In the genomic region with DNA sequence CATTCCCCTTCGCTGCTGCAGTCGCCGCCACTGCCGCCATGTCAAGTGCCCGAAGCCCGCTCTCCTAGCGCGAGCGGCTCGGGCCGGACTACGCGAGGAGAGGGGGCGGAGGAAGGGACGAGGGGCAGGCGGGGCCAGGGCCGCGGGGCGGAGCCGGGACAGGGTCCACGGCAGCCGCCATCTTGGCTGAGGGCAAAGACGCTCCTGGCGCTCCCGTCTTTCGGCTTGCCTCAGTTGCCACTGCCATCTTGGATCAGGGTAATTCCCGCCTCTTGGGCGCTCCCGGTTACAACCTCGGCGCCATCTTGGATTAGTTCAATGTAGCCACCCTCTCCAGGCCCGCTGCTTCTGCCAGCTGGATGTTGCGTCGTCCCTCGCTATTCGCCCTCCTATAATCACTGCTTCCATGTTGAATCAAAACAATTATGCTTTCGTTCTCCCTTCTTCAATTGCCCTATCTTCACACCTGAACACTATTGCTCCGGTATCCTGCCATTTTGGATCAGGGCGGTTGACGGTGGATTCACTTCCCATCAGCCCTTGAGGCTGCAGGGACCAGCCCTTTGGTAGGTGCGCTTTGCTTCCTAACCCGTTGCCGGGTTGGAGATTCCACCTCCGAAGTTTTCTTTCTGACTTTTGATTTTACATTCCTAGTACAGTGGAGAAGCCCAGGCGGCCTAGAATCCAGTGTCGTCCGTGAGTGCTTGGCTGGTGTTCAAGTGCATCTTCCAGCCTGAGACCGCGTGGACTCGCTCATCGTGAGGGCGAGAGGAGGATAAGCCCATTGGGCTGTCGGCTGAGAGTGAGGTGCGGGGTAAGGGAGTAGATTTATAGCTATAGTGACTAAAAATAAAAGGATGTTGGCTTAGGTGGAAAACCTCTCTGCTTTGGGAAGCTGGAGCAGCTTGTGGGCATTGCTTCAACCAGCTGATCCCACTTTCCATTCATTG, we compare ENCODE assay signal across 1 cellular context.
TF ChIP-seq lines count a peak whose summit lies in the region.

A gene with protein sequence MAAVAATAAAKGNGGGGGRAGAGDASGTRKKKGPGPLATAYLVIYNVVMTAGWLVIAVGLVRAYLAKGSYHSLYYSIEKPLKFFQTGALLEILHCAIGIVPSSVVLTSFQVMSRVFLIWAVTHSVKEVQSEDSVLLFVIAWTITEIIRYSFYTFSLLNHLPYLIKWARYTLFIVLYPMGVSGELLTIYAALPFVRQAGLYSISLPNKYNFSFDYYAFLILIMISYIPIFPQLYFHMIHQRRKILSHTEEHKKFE (minus strand): TSS at position 66 of the 950 bp plus-strand sequence. CDS start 26 bp downstream, at position 40.

TF ChIP-seq in HEK293, 187 proteins besides CTCF, POLR2A, EP300 and RAD21 (continued from another document):
- no peak for TF ChIP-seq ZNF549 (tag by site-specific recombination; IDR thresholded peaks at IDR 0.05)
- TF ChIP-seq WT1 (tag by site-specific recombination; IDR thresholded peaks at IDR 0.05), result peak; percentile 41; the same call in 1 of the 2 replicates
- TF ChIP-seq ZEB2 (tag by site-specific recombination; IDR thresholded peaks at IDR 0.05), result peak; percentile 94
- TF ChIP-seq HOXC10 (CRISPR knock-in tag; IDR thresholded peaks at IDR 0.05), result no peak
- peak; percentile 75; the same call in 1 of the 2 replicates for TF ChIP-seq ZNF324 (tag by site-specific recombination; IDR thresholded peaks at IDR 0.05)
- peak; percentile 99 for TF ChIP-seq ZNF335 (tag by site-specific recombination; conservative IDR thresholded peaks at IDR 0.05)
- TF ChIP-seq ZNF777 (tag by site-specific recombination; IDR thresholded peaks at IDR 0.05; ENCODE audit: borderline replicate concordance), result no peak
- TF ChIP-seq, protein P1, sequence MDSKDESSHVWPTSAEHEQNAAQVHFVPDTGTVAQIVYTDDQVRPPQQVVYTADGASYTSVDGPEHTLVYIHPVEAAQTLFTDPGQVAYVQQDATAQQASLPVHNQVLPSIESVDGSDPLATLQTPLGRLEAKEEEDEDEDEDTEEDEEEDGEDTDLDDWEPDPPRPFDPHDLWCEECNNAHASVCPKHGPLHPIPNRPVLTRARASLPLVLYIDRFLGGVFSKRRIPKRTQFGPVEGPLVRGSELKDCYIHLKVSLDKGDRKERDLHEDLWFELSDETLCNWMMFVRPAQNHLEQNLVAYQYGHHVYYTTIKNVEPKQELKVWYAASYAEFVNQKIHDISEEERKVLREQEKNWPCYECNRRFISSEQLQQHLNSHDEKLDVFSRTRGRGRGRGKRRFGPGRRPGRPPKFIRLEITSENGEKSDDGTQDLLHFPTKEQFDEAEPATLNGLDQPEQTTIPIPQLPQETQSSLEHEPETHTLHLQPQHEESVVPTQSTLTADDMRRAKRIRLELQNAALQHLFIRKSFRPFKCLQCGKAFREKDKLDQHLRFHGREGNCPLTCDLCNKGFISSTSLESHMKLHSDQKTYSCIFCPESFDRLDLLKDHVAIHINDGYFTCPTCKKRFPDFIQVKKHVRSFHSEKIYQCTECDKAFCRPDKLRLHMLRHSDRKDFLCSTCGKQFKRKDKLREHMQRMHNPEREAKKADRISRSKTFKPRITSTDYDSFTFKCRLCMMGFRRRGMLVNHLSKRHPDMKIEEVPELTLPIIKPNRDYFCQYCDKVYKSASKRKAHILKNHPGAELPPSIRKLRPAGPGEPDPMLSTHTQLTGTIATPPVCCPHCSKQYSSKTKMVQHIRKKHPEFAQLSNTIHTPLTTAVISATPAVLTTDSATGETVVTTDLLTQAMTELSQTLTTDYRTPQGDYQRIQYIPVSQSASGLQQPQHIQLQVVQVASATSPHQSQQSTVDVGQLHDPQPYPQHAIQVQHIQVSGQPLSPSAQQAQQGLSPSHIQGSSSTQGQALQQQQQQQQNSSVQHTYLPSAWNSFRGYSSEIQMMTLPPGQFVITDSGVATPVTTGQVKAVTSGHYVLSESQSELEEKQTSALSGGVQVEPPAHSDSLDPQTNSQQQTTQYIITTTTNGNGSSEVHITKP (tag by site-specific recombination; IDR thresholded peaks at IDR 0.05), result peak; percentile 100
- no peak for TF ChIP-seq ZNF791 (tag by site-specific recombination; IDR thresholded peaks at IDR 0.05)
- TF ChIP-seq, protein P2, sequence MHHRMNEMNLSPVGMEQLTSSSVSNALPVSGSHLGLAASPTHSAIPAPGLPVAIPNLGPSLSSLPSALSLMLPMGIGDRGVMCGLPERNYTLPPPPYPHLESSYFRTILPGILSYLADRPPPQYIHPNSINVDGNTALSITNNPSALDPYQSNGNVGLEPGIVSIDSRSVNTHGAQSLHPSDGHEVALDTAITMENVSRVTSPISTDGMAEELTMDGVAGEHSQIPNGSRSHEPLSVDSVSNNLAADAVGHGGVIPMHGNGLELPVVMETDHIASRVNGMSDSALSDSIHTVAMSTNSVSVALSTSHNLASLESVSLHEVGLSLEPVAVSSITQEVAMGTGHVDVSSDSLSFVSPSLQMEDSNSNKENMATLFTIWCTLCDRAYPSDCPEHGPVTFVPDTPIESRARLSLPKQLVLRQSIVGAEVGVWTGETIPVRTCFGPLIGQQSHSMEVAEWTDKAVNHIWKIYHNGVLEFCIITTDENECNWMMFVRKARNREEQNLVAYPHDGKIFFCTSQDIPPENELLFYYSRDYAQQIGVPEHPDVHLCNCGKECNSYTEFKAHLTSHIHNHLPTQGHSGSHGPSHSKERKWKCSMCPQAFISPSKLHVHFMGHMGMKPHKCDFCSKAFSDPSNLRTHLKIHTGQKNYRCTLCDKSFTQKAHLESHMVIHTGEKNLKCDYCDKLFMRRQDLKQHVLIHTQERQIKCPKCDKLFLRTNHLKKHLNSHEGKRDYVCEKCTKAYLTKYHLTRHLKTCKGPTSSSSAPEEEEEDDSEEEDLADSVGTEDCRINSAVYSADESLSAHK (tag by site-specific recombination; IDR thresholded peaks at IDR 0.05), result no peak
- no peak for TF ChIP-seq ZNF202 (tag by site-specific recombination; IDR thresholded peaks at IDR 0.05; ENCODE audit: borderline replicate concordance)
- TF ChIP-seq ZBTB20 (tag by site-specific recombination; IDR thresholded peaks at IDR 0.05), result peak; percentile 84
- no peak for TF ChIP-seq ZNF248 (tag by site-specific recombination; IDR thresholded peaks at IDR 0.05)
- TF ChIP-seq ZFP41 (tag by site-specific recombination; IDR thresholded peaks at IDR 0.05; ENCODE audit: borderline replicate concordance), result no peak
- no peak for TF ChIP-seq ZNF121 (tag by site-specific recombination; IDR thresholded peaks at IDR 0.05)
- TF ChIP-seq, protein P3, sequence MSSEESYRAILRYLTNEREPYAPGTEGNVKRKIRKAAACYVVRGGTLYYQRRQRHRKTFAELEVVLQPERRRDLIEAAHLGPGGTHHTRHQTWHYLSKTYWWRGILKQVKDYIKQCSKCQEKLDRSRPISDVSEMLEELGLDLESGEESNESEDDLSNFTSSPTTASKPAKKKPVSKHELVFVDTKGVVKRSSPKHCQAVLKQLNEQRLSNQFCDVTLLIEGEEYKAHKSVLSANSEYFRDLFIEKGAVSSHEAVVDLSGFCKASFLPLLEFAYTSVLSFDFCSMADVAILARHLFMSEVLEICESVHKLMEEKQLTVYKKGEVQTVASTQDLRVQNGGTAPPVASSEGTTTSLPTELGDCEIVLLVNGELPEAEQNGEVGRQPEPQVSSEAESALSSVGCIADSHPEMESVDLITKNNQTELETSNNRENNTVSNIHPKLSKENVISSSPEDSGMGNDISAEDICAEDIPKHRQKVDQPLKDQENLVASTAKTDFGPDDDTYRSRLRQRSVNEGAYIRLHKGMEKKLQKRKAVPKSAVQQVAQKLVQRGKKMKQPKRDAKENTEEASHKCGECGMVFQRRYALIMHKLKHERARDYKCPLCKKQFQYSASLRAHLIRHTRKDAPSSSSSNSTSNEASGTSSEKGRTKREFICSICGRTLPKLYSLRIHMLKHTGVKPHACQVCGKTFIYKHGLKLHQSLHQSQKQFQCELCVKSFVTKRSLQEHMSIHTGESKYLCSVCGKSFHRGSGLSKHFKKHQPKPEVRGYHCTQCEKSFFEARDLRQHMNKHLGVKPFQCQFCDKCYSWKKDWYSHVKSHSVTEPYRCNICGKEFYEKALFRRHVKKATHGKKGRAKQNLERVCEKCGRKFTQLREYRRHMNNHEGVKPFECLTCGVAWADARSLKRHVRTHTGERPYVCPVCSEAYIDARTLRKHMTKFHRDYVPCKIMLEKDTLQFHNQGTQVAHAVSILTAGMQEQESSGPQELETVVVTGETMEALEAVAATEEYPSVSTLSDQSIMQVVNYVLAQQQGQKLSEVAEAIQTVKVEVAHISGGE (tag by site-specific recombination; conservative IDR thresholded peaks at IDR 0.05; ENCODE audit: low read depth), result peak; percentile 49; the same call in 1 of the 2 replicates
- TF ChIP-seq, protein P4, sequence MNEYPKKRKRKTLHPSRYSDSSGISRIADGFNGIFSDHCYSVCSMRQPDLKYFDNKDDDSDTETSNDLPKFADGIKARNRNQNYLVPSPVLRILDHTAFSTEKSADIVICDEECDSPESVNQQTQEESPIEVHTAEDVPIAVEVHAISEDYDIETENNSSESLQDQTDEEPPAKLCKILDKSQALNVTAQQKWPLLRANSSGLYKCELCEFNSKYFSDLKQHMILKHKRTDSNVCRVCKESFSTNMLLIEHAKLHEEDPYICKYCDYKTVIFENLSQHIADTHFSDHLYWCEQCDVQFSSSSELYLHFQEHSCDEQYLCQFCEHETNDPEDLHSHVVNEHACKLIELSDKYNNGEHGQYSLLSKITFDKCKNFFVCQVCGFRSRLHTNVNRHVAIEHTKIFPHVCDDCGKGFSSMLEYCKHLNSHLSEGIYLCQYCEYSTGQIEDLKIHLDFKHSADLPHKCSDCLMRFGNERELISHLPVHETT (tag by site-specific recombination; IDR thresholded peaks at IDR 0.05), result peak; percentile 76; the same call in 1 of the 2 replicates
- no peak for TF ChIP-seq OSR2 (tag by site-specific recombination; IDR thresholded peaks at IDR 0.05)
- peak; percentile 71; the same call in 1 of the 2 replicates for TF ChIP-seq ZNF394 (tag by site-specific recombination; IDR thresholded peaks at IDR 0.05; ENCODE audit: borderline replicate concordance)
- TF ChIP-seq ZNF558 (tag by site-specific recombination; IDR thresholded peaks at IDR 0.05), result peak; percentile 31; the same call in 1 of the 2 replicates
- TF ChIP-seq, protein P5, sequence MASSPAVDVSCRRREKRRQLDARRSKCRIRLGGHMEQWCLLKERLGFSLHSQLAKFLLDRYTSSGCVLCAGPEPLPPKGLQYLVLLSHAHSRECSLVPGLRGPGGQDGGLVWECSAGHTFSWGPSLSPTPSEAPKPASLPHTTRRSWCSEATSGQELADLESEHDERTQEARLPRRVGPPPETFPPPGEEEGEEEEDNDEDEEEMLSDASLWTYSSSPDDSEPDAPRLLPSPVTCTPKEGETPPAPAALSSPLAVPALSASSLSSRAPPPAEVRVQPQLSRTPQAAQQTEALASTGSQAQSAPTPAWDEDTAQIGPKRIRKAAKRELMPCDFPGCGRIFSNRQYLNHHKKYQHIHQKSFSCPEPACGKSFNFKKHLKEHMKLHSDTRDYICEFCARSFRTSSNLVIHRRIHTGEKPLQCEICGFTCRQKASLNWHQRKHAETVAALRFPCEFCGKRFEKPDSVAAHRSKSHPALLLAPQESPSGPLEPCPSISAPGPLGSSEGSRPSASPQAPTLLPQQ (tag by site-specific recombination; IDR thresholded peaks at IDR 0.05), result peak; percentile 68
- no peak for TF ChIP-seq ZNF596 (tag by site-specific recombination; IDR thresholded peaks at IDR 0.05)
- TF ChIP-seq ZNF175 (tag by site-specific recombination; IDR thresholded peaks at IDR 0.05), result no peak
- peak; percentile 73 for TF ChIP-seq IKZF3 (tag by site-specific recombination; IDR thresholded peaks at IDR 0.05)
- peak; percentile 98 for TF ChIP-seq ZNF76 (tag by site-specific recombination; IDR thresholded peaks at IDR 0.05; ENCODE audit: borderline replicate concordance, low read depth)
- peak; percentile 100 for TF ChIP-seq YY1 (tag by site-specific recombination; IDR thresholded peaks at IDR 0.05)
- TF ChIP-seq ZNF16 (tag by site-specific recombination; IDR thresholded peaks at IDR 0.05; ENCODE audit: low read depth), result no peak
- peak; percentile 41; the same call in 1 of the 2 replicates for TF ChIP-seq ZBTB21 (tag by site-specific recombination; IDR thresholded peaks at IDR 0.05)
- TF ChIP-seq ZNF354C (tag by site-specific recombination; IDR thresholded peaks at IDR 0.05; ENCODE audit: borderline replicate concordance, low read depth), result no peak
- TF ChIP-seq, protein P6, sequence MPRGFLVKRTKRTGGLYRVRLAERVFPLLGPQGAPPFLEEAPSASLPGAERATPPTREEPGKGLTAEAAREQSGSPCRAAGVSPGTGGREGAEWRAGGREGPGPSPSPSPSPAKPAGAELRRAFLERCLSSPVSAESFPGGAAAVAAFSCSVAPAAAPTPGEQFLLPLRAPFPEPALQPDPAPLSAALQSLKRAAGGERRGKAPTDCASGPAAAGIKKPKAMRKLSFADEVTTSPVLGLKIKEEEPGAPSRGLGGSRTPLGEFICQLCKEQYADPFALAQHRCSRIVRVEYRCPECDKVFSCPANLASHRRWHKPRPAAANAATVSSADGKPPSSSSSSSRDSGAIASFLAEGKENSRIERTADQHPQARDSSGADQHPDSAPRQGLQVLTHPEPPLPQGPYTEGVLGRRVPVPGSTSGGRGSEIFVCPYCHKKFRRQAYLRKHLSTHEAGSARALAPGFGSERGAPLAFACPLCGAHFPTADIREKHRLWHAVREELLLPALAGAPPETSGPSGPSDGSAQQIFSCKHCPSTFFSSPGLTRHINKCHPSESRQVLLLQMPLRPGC (tag by site-specific recombination; IDR thresholded peaks at IDR 0.05), result peak; percentile 12; the same call in 1 of the 2 replicates
- no peak for TF ChIP-seq ZNF133 (tag by site-specific recombination; IDR thresholded peaks at IDR 0.05)
- peak; percentile 80 for TF ChIP-seq ZNF629 (tag by site-specific recombination; IDR thresholded peaks at IDR 0.05)
- peak; percentile 84 for TF ChIP-seq ZBTB48 (tag by site-specific recombination; IDR thresholded peaks at IDR 0.05)
- TF ChIP-seq ZNF169 (tag by site-specific recombination; IDR thresholded peaks at IDR 0.05), result no peak
- TF ChIP-seq ZNF560 (tag by site-specific recombination; IDR thresholded peaks at IDR 0.05; ENCODE audit: borderline replicate concordance), result no peak
